Comparison of ENCODE assay signal across 8 cellular contexts in genomic region chr6:33430991-33431879, GRCh38. TPM values are rescaled to one million over a fixed set of nuclear protein-coding genes. Genes with fewer than 3 reads are reported as not detected.
DNase-seq lines count a peak whose midpoint lies in the region; ATAC-seq, FAIRE-seq and TF ChIP-seq lines count a peak whose summit lies in the region.

No MANE protein-coding gene starts in this region.

- H3K9me3 Mint-ChIP-seq in IgD-negative memory B cell, result no peaks in the 10 kb centered on the region

- H3K9ac ChIP-seq in keratinocyte (ENCODE audit: control insufficient read depth, extremely low read depth, insufficient read depth, low read length), result no peak overlapping the region

- peak overlapping the region; percentile 78 to 94 (median 78) for H3K27ac Mint-ChIP-seq in IgD-negative memory B cell

- peaks cover 6% of the 10 kb centered on the region for H3K79me2 ChIP-seq in keratinocyte (ENCODE audit: control insufficient read depth, insufficient read depth, low read length)

- H2AFZ ChIP-seq in keratinocyte (ENCODE audit: control insufficient read depth, low read length), result no peak overlapping the region

- no peak overlapping the region for H3K4me3 ChIP-seq in keratinocyte (ENCODE audit: control insufficient read depth in 2 of 3, extremely low read depth in 1 of 3, insufficient read depth in 2 of 3, low read depth in 1 of 3, low read length in 3 of 3)

- H3K36me3 Mint-ChIP-seq in IgD-negative memory B cell, result peaks cover 4% of the 10 kb centered on the region

- H3K4me1 ChIP-seq in keratinocyte (ENCODE audit: control insufficient read depth, extremely low read depth, insufficient read depth, low read length), result peaks cover 38% of the 10 kb centered on the region

- TF ChIP-seq CTCF in keratinocyte (optimal IDR thresholded peaks at IDR 0.05 in 1 of 3, IDR thresholded peaks at IDR 0.05 in 1 of 3, conservative IDR thresholded peaks at IDR 0.05 in 1 of 3; ENCODE audit: extremely low read depth in 1 of 3, insufficient read depth in 2 of 3, low read length in 3 of 3), result no peak

- H3K27me3 Mint-ChIP-seq in IgD-negative memory B cell, result no peaks in the 10 kb centered on the region

- H3K27me3 ChIP-seq in keratinocyte (ENCODE audit: control insufficient read depth, extremely low read depth, insufficient read depth, low read length), result no peaks in the 10 kb centered on the region

- peaks cover 32 to 56% (median 54%) of the 10 kb centered on the region in 3 donors for H3K4me1 Mint-ChIP-seq in IgD-negative memory B cell

- DNase-seq in GM12891 (ENCODE audit: insufficient read length, low spot score) (peak; percentile 94), T-helper 2 cell (peak; percentile 49 to 89 (median 76)), astrocyte of the hippocampus (ENCODE audit: low read depth, low spot score) (peak; percentile 76), keratinocyte (ENCODE audit: low read depth, low spot score) (no peak)
- DNase-seq in stimulated activated CD4-positive, alpha-beta T cell treated with anti-CD3 and anti-CD28 coated beads, Interleukin-4, amount 100 ng/mL, for 48 hours (ENCODE audit: low read depth in 2 of 2), result peak; percentile 62 to 65

- peak overlapping the region; percentile 75 to 95 (median 94) for H3K4me3 Mint-ChIP-seq in IgD-negative memory B cell

- H3K36me3 ChIP-seq in keratinocyte (ENCODE audit: control insufficient read depth in 2 of 2, extremely low read depth in 1 of 2, insufficient read depth in 2 of 2, low read length in 2 of 2), result no peaks in the 10 kb centered on the region

- no peak overlapping the region for H3K27ac ChIP-seq in keratinocyte (ENCODE audit: control insufficient read depth, insufficient read depth, low read length)

- dilution Hi-C loops in keratinocyte (cut with MboI; ENCODE audit: extremely low pct_ligation_motif_present, low sequenced_read_pairs), result no loop called here

- no peaks in the 10 kb centered on the region for H4K20me1 ChIP-seq in keratinocyte (ENCODE audit: control insufficient read depth, extremely low read depth, insufficient read depth, low read length)

- peak overlapping the region; percentile 43 for H3K4me2 ChIP-seq in keratinocyte (ENCODE audit: control insufficient read depth, extremely low read depth, insufficient read depth, low read depth, low read length)

- FAIRE-seq in GM12891 (lab: Jason Lieb, UNC), result peak; percentile 93
- no peak for FAIRE-seq in keratinocyte (lab: Jason Lieb, UNC)

- no peak for TF ChIP-seq POLR2A in GM12891 (IDR thresholded peaks at IDR 0.05; ENCODE audit: low read depth, low read length)

- H3K9me1 ChIP-seq in keratinocyte (ENCODE audit: control insufficient read depth, extremely low read depth, insufficient read depth, low read length), result no peaks in the 10 kb centered on the region

- no peaks in the 10 kb centered on the region for H3K9me3 ChIP-seq in keratinocyte (ENCODE audit: control insufficient read depth, low read depth, low read length)

- ATAC-seq in GM18858 (IDR thresholded peaks at IDR 0.05; ENCODE audit: unreplicated experiment) (no peak), GM19035 (IDR thresholded peaks at IDR 0.05; ENCODE audit: unreplicated experiment) (no peak)

TF ChIP-seq in GM12891, 5 proteins besides CTCF, POLR2A, EP300 and RAD21:
- no peak for TF ChIP-seq SPI1 (IDR thresholded peaks at IDR 0.05; ENCODE audit: low read depth, low read length)
- 0 out of 2 replicates have a peak, but pooled peaks have one; percentile 17 for TF ChIP-seq POU2F2 (IDR thresholded peaks at IDR 0.05; ENCODE audit: low read depth, low read length)
- 0 out of 2 replicates have a peak, but pooled peaks have one; percentile 7 for TF ChIP-seq TAF1 (IDR thresholded peaks at IDR 0.05; ENCODE audit: low read depth, low read length)

RNA-seq across cellular contexts. Expression of gene SYNGAP1, which starts 11.4 kb away (rescaled TPM):
- 10.4 TPM for polyA plus RNA-seq in GM12891 (2012; ENCODE audit: low read depth, missing spikeins)
- 0.54 TPM for polyA plus RNA-seq in IgD-negative memory B cell
- 2.1 to 2.9 TPM (median 2.8 TPM) in 3 replicates for polyA plus RNA-seq in keratinocyte
- 1.1 TPM for polyA plus RNA-seq in keratinocyte (2011; ENCODE audit: low read depth)
- 1.2 and 1.9 TPM in 2 replicates for polyA plus RNA-seq in keratinocyte (2011; cell fraction: cytosol; rRNA removed)
- polyA plus RNA-seq in keratinocyte (2011; cell fraction: nucleus; rRNA removed), result 18.2 and 25.5 TPM in 2 replicates
- polyA plus RNA-seq in keratinocyte (2012; ENCODE audit: low replicate concordance), result 3.4 and 10.9 TPM in 2 replicates
- polyA minus RNA-seq in keratinocyte, result 4.1 to 5.7 TPM (median 5.4 TPM) in 3 replicates
- polyA minus RNA-seq in keratinocyte (2011; cell fraction: cytosol; rRNA and poly(A)+ RNA removed), result 0.96 TPM
- polyA minus RNA-seq in keratinocyte (2011; cell fraction: nucleus; rRNA and poly(A)+ RNA removed), result 4.3 and 10.1 TPM in 2 replicates

RNA-seq across cellular contexts. Expression of gene CUTA, which starts 13.3 kb away (rescaled TPM):
- 237 TPM for polyA plus RNA-seq in GM12891 (2012; ENCODE audit: low read depth, missing spikeins)
- 449 TPM for polyA plus RNA-seq in IgD-negative memory B cell
- polyA plus RNA-seq in keratinocyte, result 119 to 246 TPM (median 178 TPM) in 3 replicates
- 13.0 TPM for polyA plus RNA-seq in keratinocyte (2011; ENCODE audit: low read depth)
- 222 and 276 TPM in 2 replicates for polyA plus RNA-seq in keratinocyte (2011; cell fraction: cytosol; rRNA removed)
- 188 and 225 TPM in 2 replicates for polyA plus RNA-seq in keratinocyte (2011; cell fraction: nucleus; rRNA removed)
- 238 and 287 TPM in 2 replicates for polyA plus RNA-seq in keratinocyte (2012; ENCODE audit: low replicate concordance)
- 116 to 126 TPM (median 120 TPM) in 3 replicates for polyA minus RNA-seq in keratinocyte
- 145 TPM for polyA minus RNA-seq in keratinocyte (2011; cell fraction: cytosol; rRNA and poly(A)+ RNA removed)
- 53.3 and 55.0 TPM in 2 replicates for polyA minus RNA-seq in keratinocyte (2011; cell fraction: nucleus; rRNA and poly(A)+ RNA removed)

RNA-seq across cellular contexts. Expression of gene PHF1, which starts 20.4 kb away (rescaled TPM):
- 23.5 TPM for polyA plus RNA-seq in GM12891 (2012; ENCODE audit: low read depth, missing spikeins)
- 77.0 TPM for polyA plus RNA-seq in IgD-negative memory B cell
- polyA plus RNA-seq in keratinocyte, result 15.2 to 17.1 TPM (median 15.8 TPM) in 3 replicates
- polyA plus RNA-seq in keratinocyte (2011; ENCODE audit: low read depth), result 7.6 TPM
- 9.1 and 12.6 TPM in 2 replicates for polyA plus RNA-seq in keratinocyte (2011; cell fraction: cytosol; rRNA removed)
- polyA plus RNA-seq in keratinocyte (2011; cell fraction: nucleus; rRNA removed), result 50.2 and 55.7 TPM in 2 replicates
- 12.6 and 24.1 TPM in 2 replicates for polyA plus RNA-seq in keratinocyte (2012; ENCODE audit: low replicate concordance)
- 7.9 to 14.9 TPM (median 11.1 TPM) in 3 replicates for polyA minus RNA-seq in keratinocyte
- 9.2 TPM for polyA minus RNA-seq in keratinocyte (2011; cell fraction: cytosol; rRNA and poly(A)+ RNA removed)
- polyA minus RNA-seq in keratinocyte (2011; cell fraction: nucleus; rRNA and poly(A)+ RNA removed), result 5.5 and 10.0 TPM in 2 replicates

RNA-seq across cellular contexts. Expression of gene ZBTB9, which starts 23.1 kb away (rescaled TPM):
- 4.1 TPM for polyA plus RNA-seq in GM12891 (2012; ENCODE audit: low read depth, missing spikeins)
- 9.0 TPM for polyA plus RNA-seq in IgD-negative memory B cell
- polyA plus RNA-seq in keratinocyte, result 6.8 to 9.9 TPM (median 7.8 TPM) in 3 replicates
- polyA plus RNA-seq in keratinocyte (2011; ENCODE audit: low read depth), result 2.8 TPM
- polyA plus RNA-seq in keratinocyte (2011; cell fraction: cytosol; rRNA removed), result 5.9 and 7.1 TPM in 2 replicates
- 12.3 and 13.0 TPM in 2 replicates for polyA plus RNA-seq in keratinocyte (2011; cell fraction: nucleus; rRNA removed)
- polyA plus RNA-seq in keratinocyte (2012; ENCODE audit: low replicate concordance), result 6.9 and 10.7 TPM in 2 replicates
- polyA minus RNA-seq in keratinocyte, result 8.9 to 15.2 TPM (median 10.3 TPM) in 3 replicates
- 5.6 TPM for polyA minus RNA-seq in keratinocyte (2011; cell fraction: cytosol; rRNA and poly(A)+ RNA removed)
- 8.2 and 12.2 TPM in 2 replicates for polyA minus RNA-seq in keratinocyte (2011; cell fraction: nucleus; rRNA and poly(A)+ RNA removed)

RNA-seq across cellular contexts. Expression of gene KIFC1, which starts 39.6 kb away (rescaled TPM):
- polyA plus RNA-seq in GM12891 (2012; ENCODE audit: low read depth, missing spikeins), result 29.0 TPM
- polyA plus RNA-seq in IgD-negative memory B cell (0.23 TPM), keratinocyte (5.7 to 20.0 TPM (median 17.3 TPM) in 3 replicates)
- polyA plus RNA-seq in keratinocyte (2011; ENCODE audit: low read depth), result 0.61 TPM
- polyA plus RNA-seq in keratinocyte (2011; cell fraction: cytosol; rRNA removed), result 3.5 and 5.2 TPM in 2 replicates
- 6.6 and 7.9 TPM in 2 replicates for polyA plus RNA-seq in keratinocyte (2011; cell fraction: nucleus; rRNA removed)
- 0.31 and 16.9 TPM in 2 replicates for polyA plus RNA-seq in keratinocyte (2012; ENCODE audit: low replicate concordance)
- 5.1 to 15.2 TPM (median 13.9 TPM) in 3 replicates for polyA minus RNA-seq in keratinocyte
- polyA minus RNA-seq in keratinocyte (2011; cell fraction: cytosol; rRNA and poly(A)+ RNA removed), result 5.8 TPM
- 4.7 and 5.0 TPM in 2 replicates for polyA minus RNA-seq in keratinocyte (2011; cell fraction: nucleus; rRNA and poly(A)+ RNA removed)
